In the genomic region with DNA sequence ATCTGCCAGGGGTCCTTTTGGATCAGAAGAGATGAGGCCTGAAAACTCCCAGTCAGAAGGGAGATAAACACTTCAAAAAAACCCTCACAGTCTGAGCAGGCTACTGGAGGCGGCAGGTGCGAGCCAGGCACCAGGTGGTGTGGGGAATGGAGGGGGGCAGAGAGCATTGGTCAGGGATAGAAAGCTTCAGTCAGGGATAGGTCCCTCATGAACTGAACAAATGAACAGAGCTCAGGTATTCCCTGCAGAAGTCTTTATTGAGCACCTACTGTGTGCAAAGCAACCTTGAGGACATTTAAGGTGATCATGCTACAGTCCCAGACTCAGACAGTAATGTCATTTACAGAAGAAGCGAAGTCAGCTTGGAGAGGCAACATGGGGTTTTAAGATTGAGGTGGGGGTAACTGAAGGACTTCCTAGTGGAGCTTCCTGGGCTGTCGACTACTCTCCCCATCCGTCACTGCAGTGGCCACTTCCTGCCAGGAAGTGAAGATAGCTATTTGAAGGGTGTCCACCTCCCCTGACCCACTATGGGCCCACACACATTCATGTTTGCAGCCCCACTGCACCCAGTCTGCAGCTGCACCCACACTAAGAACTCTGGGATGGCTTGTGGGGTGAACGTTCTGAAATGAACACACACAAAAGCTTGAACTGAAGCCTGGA, we compare ENCODE assay signal across 8 cellular contexts. TPM values are rescaled to one million over a fixed set of nuclear protein-coding genes. Genes with fewer than 3 reads are reported as not detected.
DNase-seq lines count a peak whose midpoint lies in the region; ATAC-seq and TF ChIP-seq lines count a peak whose summit lies in the region.
"Had no signal": no experiment of that assay in that cellular context is flagged by ENCODE, and none has a peak within 500 bp of the region (broad histone marks: within the 10 kb centered on the region; RNA-seq: fewer than 3 reads in every experiment).

No MANE protein-coding gene starts in this region.

- H3K4me3 Mint-ChIP-seq in chondrocyte (ENCODE audit: unreplicated experiment) (peak overlapping the region; percentile 63), osteocyte (ENCODE audit: unreplicated experiment) (peak overlapping the region; percentile 73)

- H3K9me3 Mint-ChIP-seq in chondrocyte (ENCODE audit: low read depth) (no peaks in the 10 kb centered on the region), osteocyte (ENCODE audit: unreplicated experiment) (no peaks in the 10 kb centered on the region)

- no peak for TF ChIP-seq POLR2A in erythroblast (IDR thresholded peaks at IDR 0.05; ENCODE audit: low read length)

- peaks cover 8% of the 10 kb centered on the region for H3K36me3 Mint-ChIP-seq in chondrocyte (ENCODE audit: low read depth)
- H3K36me3 Mint-ChIP-seq in osteocyte (ENCODE audit: unreplicated experiment), result peaks cover 19% of the 10 kb centered on the region

- H3K4me1 Mint-ChIP-seq in chondrocyte (ENCODE audit: low read depth), result peaks cover 66% of the 10 kb centered on the region
- H3K4me1 Mint-ChIP-seq in osteocyte (ENCODE audit: unreplicated experiment), result peaks cover 70% of the 10 kb centered on the region

- H3K27me3 Mint-ChIP-seq in chondrocyte (ENCODE audit: low read depth) (no peaks in the 10 kb centered on the region), osteocyte (ENCODE audit: unreplicated experiment) (no peaks in the 10 kb centered on the region)

- DNase-seq in DMS53 (lab: John Stamatoyannopoulos, UW) (peak; percentile 92), NCI-H2107 treated with DMSO at 0.1 percent for 48 hours (lab: John Stamatoyannopoulos, UW; ENCODE audit: unreplicated experiment) (peak; percentile 91), chondrocyte (ENCODE audit: low spot score) (no peak), osteocyte (ENCODE audit: extremely low spot score, unreplicated experiment) (no peak), NOMO-1 treated with DMSO at 0.1 percent for 48 hours (lab: John Stamatoyannopoulos, UW; ENCODE audit: unreplicated experiment) (no peak), left lobe of liver (ENCODE audit: low spot score) (no peak), erythroblast (lab: John Stamatoyannopoulos, UW) (no peak)
- DNase-seq: NCI-H1930 had no signal

- no peak overlapping the region for H3K27ac Mint-ChIP-seq in chondrocyte (ENCODE audit: unreplicated experiment)
- peak overlapping the region; percentile 85 for H3K27ac Mint-ChIP-seq in osteocyte (ENCODE audit: unreplicated experiment)

- no peak for TF ChIP-seq CTCF in chondrocyte (IDR thresholded peaks at IDR 0.05)
- TF ChIP-seq CTCF in osteocyte (IDR thresholded peaks at IDR 0.05), result no peak

- no peak for ATAC-seq in left lobe of liver

RNA-seq across cellular contexts. Expression of gene KIFC3, which starts 3.2 kb away (rescaled TPM):
- total RNA-seq in chondrocyte, result 74.4 to 135 TPM (median 75.6 TPM) in 3 replicates
- total RNA-seq in osteocyte, result 191 and 196 TPM in 2 replicates
- 43.5 TPM for total RNA-seq in left lobe of liver

Comparison
In these comparisons a context has a peak if more than half of its experiments do, and no peak if none do; other contexts are left out.
1. DNase-seq: peak in DMS53 (single experiment) and NCI-H2107 treated with DMSO at 0.1 percent for 48 hours (single experiment); none in chondrocyte (single experiment), osteocyte (single experiment), NOMO-1 treated with DMSO at 0.1 percent for 48 hours (single experiment), left lobe of liver (single experiment) and erythroblast (0 of 2).